Comparison of ENCODE assay signal across 29 cellular contexts in the genomic region with DNA sequence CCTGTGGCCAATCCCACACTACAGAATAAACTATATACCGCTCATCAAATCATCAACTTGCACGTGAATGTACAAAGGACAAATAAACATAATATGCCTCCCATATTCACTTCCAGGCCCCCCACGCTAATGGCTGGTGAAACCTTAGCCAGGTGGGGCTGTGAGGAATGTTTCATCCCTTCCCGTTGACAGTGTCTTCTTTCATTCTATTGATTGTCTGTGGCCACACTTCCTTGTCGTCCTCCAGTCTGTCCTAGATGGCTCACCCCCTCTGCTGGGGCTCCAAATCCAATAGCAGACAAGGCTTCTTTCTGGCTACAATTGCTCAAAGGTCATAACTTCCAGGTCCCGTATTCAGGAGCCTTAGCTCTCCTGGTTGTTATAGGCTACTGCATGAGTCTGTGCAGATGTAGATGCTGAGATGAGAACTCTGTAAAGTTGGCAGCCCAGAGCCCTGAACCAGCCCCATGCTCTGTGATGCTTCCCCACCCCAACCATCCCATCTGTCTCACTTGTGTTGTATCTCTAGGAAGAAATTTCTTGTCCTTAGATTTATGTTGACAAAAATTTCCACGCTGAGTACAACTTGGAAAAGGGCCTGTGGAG.
"Had no signal": no experiment of that assay in that cellular context is flagged by ENCODE, and none has a peak within 500 bp of the region (broad histone marks: within the 10 kb centered on the region; RNA-seq: fewer than 3 reads in every experiment).

No MANE protein-coding gene starts in this region.

- H3K4me1 Mint-ChIP-seq: activated naive CD8-positive, alpha-beta T cell treated with anti-CD3 and anti-CD28 coated beads for 36 hours; brain; naive thymus-derived CD8-positive, alpha-beta T cell; neural progenitor cell; stimulated activated naive B cell treated with anti-CD40 and anti-IgM and Interleukin-4, amounts not matched to agents 10 μg/mL and 1 μg/mL and 100 μg/mL, for 72 hours had no signal

- H3K9me3 Mint-ChIP-seq: activated naive CD8-positive, alpha-beta T cell treated with anti-CD3 and anti-CD28 coated beads for 36 hours had no signal

- H3K4me3 ChIP-seq: adrenal gland, cardiac muscle cell, colonic mucosa, esophagus squamous epithelium, neural progenitor cell, sigmoid colon, suprapubic skin, tibial artery had no signal

- H3K36me3 Mint-ChIP-seq: activated naive CD8-positive, alpha-beta T cell treated with anti-CD3 and anti-CD28 coated beads for 36 hours; brain; neural progenitor cell had no signal

- H3K27me3 ChIP-seq: adrenal gland, cardiac muscle cell, colonic mucosa, esophagus squamous epithelium, neural progenitor cell, sigmoid colon, suprapubic skin, tibial artery had no signal

- H3K36me3 ChIP-seq: adrenal gland, cardiac muscle cell, colonic mucosa, esophagus squamous epithelium, neural progenitor cell, sigmoid colon, suprapubic skin, tibial artery had no signal

- ATAC-seq: activated T-cell treated with anti-CD3 and anti-CD28 coated beads, Interleukin-2, amount 50 U/mL, for 72 hours; naive thymus-derived CD8-positive, alpha-beta T cell; stimulated activated naive B cell treated with anti-CD40 and anti-IgM and Interleukin-4, amounts not matched to agents 10 μg/mL and 1 μg/mL and 100 μg/mL, for 72 hours had no signal

- H3K4me1 ChIP-seq: colonic mucosa, esophagus squamous epithelium, neural progenitor cell, sigmoid colon had no signal

- H3K9me3 ChIP-seq: adrenal gland, colonic mucosa, sigmoid colon, suprapubic skin, tibial artery had no signal

- H3K4me3 Mint-ChIP-seq: activated naive CD4-positive, alpha-beta T cell treated with anti-CD3 and anti-CD28 coated beads for 36 hours; activated naive CD8-positive, alpha-beta T cell treated with anti-CD3 and anti-CD28 coated beads for 36 hours; activated T-cell treated with anti-CD3 and anti-CD28 coated beads, Interleukin-2, amount 50 U/mL, for 72 hours; brain; naive thymus-derived CD8-positive, alpha-beta T cell; neural progenitor cell; stimulated activated naive B cell treated with anti-CD40 and anti-IgM and Interleukin-4, amounts not matched to agents 10 μg/mL and 1 μg/mL and 100 μg/mL, for 72 hours had no signal

- DNase-seq: activated CD4-positive, alpha-beta T cell treated with anti-CD3 and anti-CD28 coated beads for 4 hours; activated CD4-positive, alpha-beta T cell treated with anti-CD3 and anti-CD28 coated beads, Interleukin-2, amount 50 U/mL, for 4 hours; activated CD4-positive, CD25-positive, alpha-beta regulatory T cell; activated naive CD4-positive, alpha-beta T cell treated with anti-CD3 and anti-CD28 coated beads for 36 hours; activated naive CD8-positive, alpha-beta T cell treated with anti-CD3 and anti-CD28 coated beads for 36 hours; activated T-cell treated with anti-CD3 and anti-CD28 coated beads for 4 hours; activated T-cell treated with anti-CD3 and anti-CD28 coated beads, Interleukin-2, amount 50 U/mL, for 72 hours; aorta; cerebellar nuclear complex; colonic mucosa; effector CD8-positive, alpha-beta T cell; esophagus squamous epithelium; foreskin melanocyte; left ventricle myocardium superior; naive thymus-derived CD8-positive, alpha-beta T cell; occipital lobe; sigmoid colon; stimulated activated CD4-positive, alpha-beta T cell treated with anti-CD3 and anti-CD28 coated beads, Interleukin-1b, Interleukin-23, amount 100 ng/mL, for 48 hours; stimulated activated CD4-positive, alpha-beta T cell treated with anti-CD3 and anti-CD28 coated beads, Interleukin-4, amount 100 ng/mL, for 4 hours; stimulated activated CD8-positive, alpha-beta memory T cell treated with anti-CD3 and anti-CD28 coated beads, Interleukin-4, amount 100 ng/mL, for 48 hours; stimulated activated naive B cell treated with anti-CD40 and anti-IgM and Interleukin-4, amounts not matched to agents 10 μg/mL and 1 μg/mL and 100 μg/mL, for 72 hours; T-helper 1 cell; tibial artery had no signal

- H3K27me3 Mint-ChIP-seq: activated naive CD8-positive, alpha-beta T cell treated with anti-CD3 and anti-CD28 coated beads for 36 hours had no signal

- H3K27ac Mint-ChIP-seq: activated naive CD4-positive, alpha-beta T cell treated with anti-CD3 and anti-CD28 coated beads for 36 hours; activated naive CD8-positive, alpha-beta T cell treated with anti-CD3 and anti-CD28 coated beads for 36 hours; activated T-cell treated with anti-CD3 and anti-CD28 coated beads, Interleukin-2, amount 50 U/mL, for 72 hours; neural progenitor cell; stimulated activated naive B cell treated with anti-CD40 and anti-IgM and Interleukin-4, amounts not matched to agents 10 μg/mL and 1 μg/mL and 100 μg/mL, for 72 hours had no signal

- H3K27ac ChIP-seq: cardiac muscle cell, colonic mucosa, epithelial cell of prostate, esophagus squamous epithelium, neural progenitor cell, sigmoid colon, suprapubic skin, tibial artery had no signal
